Comparison of ENCODE assay signal across 10 cellular contexts in genomic region chr14:91352101-91352500, GRCh38.
DNase-seq lines count a peak whose midpoint lies in the region; ATAC-seq and TF ChIP-seq lines count a peak whose summit lies in the region.
"Had no signal": no experiment of that assay in that cellular context is flagged by ENCODE, and none has a peak within 500 bp of the region (broad histone marks: within the 10 kb centered on the region; RNA-seq: fewer than 3 reads in every experiment).

No MANE protein-coding gene starts in this region.

- intact Hi-C loops in ovary (cut with DNase I), result no loop called here

- peaks cover 74% of the 10 kb centered on the region for H4K20me1 ChIP-seq in OCI-LY3 (ENCODE audit: insufficient read depth, low read length)

- H3K27me3 ChIP-seq in OCI-LY3 (ENCODE audit: low read depth, low read length) (no peaks in the 10 kb centered on the region; the same call in 1 of the 2 replicates), ovary (no peaks in the 10 kb centered on the region)

- peak overlapping the region; percentile 62; the same call in 1 of the 2 replicates for H3K4me3 ChIP-seq in GM12865 (ENCODE audit: low read depth, low read length)
- H3K4me3 ChIP-seq in OCI-LY3 (ENCODE audit: low read length), result peak overlapping the region; percentile 59; the same call in 1 of the 2 replicates
- H3K4me3 ChIP-seq in fibroblast of mammary gland (ENCODE audit: control insufficient read depth, low read depth, low read length), result no peak overlapping the region
- no peak overlapping the region for H3K4me3 ChIP-seq in ovary

- DNase-seq in GM12865 (ENCODE audit: low read depth) (peak; percentile 31), fibroblast of mammary gland (ENCODE audit: low read depth) (peak; percentile 12), ovary (peak in 4 of 5 donors; percentile 33 to 72 (median 46)), globus pallidus (ENCODE audit: low spot score) (no peak)
- no peak for DNase-seq in stimulated activated CD8-positive, alpha-beta memory T cell treated with anti-CD3 and anti-CD28 coated beads, Interleukin-4, amount 100 ng/mL, for 48 hours
- DNase-seq in stimulated activated CD4-positive, alpha-beta T cell treated with anti-CD3 and anti-CD28 coated beads, Interleukin-2, amount 100 ng/mL, for 24 hours, result no peak
- DNase-seq: SK-N-SH had no signal

- H3K27ac ChIP-seq in OCI-LY3 (ENCODE audit: low read length) (peak overlapping the region; percentile 80), ovary (no peak overlapping the region)

- no peak for TF ChIP-seq EP300 in ovary (IDR thresholded peaks at IDR 0.05)

- H3K9ac ChIP-seq in OCI-LY3 (ENCODE audit: low read length), result peak overlapping the region; percentile 20; the same call in 1 of the 2 replicates
- H3K9ac ChIP-seq: SK-N-SH had no signal

- H3K4me1 ChIP-seq in OCI-LY3 (ENCODE audit: low read length) (peaks cover 91% of the 10 kb centered on the region), ovary (ENCODE audit: insufficient read depth) (peaks cover 3% of the 10 kb centered on the region)

- TF ChIP-seq POLR2A in ovary (IDR thresholded peaks at IDR 0.05), result no peak

- TF ChIP-seq CTCF in GM12865 (IDR thresholded peaks at IDR 0.05; ENCODE audit: insufficient read depth, low read depth, low read length, missing control alignments), result no peak
- no peak for TF ChIP-seq CTCF in OCI-LY3 (IDR thresholded peaks at IDR 0.05; ENCODE audit: low read depth, low read length)
- no peak for TF ChIP-seq CTCF in fibroblast of mammary gland (conservative IDR thresholded peaks at IDR 0.05; ENCODE audit: control insufficient read depth, insufficient read depth, low read depth, low read length)
- no peak for TF ChIP-seq CTCF in ovary (IDR thresholded peaks at IDR 0.05)

- H3K4me2 ChIP-seq in OCI-LY3 (ENCODE audit: low read length), result peak overlapping the region; percentile 80
- H3K4me2 ChIP-seq: SK-N-SH had no signal

- peaks cover 80% of the 10 kb centered on the region for H3K79me2 ChIP-seq in OCI-LY3 (ENCODE audit: low read length)

- H3K9me3 ChIP-seq in OCI-LY3 (ENCODE audit: insufficient read depth, low read length) (no peaks in the 10 kb centered on the region), ovary (no peaks in the 10 kb centered on the region)
- H3K9me3 ChIP-seq: SK-N-SH had no signal

- H2AFZ ChIP-seq in OCI-LY3 (ENCODE audit: low read depth, low read length), result no peak overlapping the region

- ATAC-seq in HG02798 (IDR thresholded peaks at IDR 0.05; ENCODE audit: poor library complexity, unreplicated experiment), result no peak
- ATAC-seq: HCT116 had no signal

- H3K36me3 ChIP-seq in OCI-LY3 (replicated peaks; ENCODE audit: low read depth, low read length) (peaks cover 21% of the 10 kb centered on the region), ovary (no peaks in the 10 kb centered on the region)

- 16 to 23% (median 18%) methylated on average over 18 of the region's 18 CpGs for WGBS in ovary, 3 donors

Comparison
In these comparisons a context has a peak if more than half of its experiments do, and no peak if none do; other contexts are left out.
1. DNase-seq: peak in GM12865 (single experiment), fibroblast of mammary gland (single experiment) and ovary (4 of 5); none in stimulated activated CD8-positive, alpha-beta memory T cell treated with anti-CD3 and anti-CD28 coated beads, Interleukin-4, amount 100 ng/mL, for 48 hours (single experiment), globus pallidus (single experiment) and stimulated activated CD4-positive, alpha-beta T cell treated with anti-CD3 and anti-CD28 coated beads, Interleukin-2, amount 100 ng/mL, for 24 hours (0 of 2).
2. H3K4me3 ChIP-seq: peak in GM12865 (single experiment) and OCI-LY3 (single experiment); none in fibroblast of mammary gland (single experiment) and ovary (single experiment).